ENCODE assay signal across 15 cellular contexts in the genomic region with DNA sequence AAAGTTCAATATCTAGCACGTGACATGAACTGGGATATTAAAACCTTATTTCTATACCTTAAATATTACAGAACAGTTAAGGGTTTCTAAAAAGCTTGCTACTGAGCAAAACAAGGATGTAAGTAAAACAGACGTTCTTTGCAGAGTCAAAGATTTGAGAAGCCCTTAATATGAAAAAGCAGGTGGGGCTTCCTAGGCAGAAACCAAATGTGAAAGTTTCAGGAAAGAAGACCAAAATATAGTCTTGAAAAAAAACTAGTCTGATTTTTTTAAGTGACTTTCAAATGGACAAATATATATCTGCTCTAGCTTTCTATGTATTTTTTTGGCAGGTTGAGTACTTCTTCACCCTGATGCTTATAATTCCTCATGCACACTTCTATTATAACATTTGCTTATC.
A peak's percentile ranks its signal among the peaks of the same experiment; 100 is the strongest.
DNase-seq lines count a peak whose midpoint lies in the region; TF ChIP-seq lines count a peak whose summit lies in the region.
"Had no signal": no experiment of that assay in that cellular context is flagged by ENCODE, and none has a peak within 500 bp of the region (broad histone marks: within the 10 kb centered on the region; RNA-seq: fewer than 3 reads in every experiment).

No MANE protein-coding gene starts in this region.

- DNase-seq in OCI-M1 (lab: John Stamatoyannopoulos, UW) (peak; percentile 65), transverse colon (no peak), COR-L47 (lab: John Stamatoyannopoulos, UW) (no peak), GM10266 (ENCODE audit: extremely low spot score) (no peak), NCI-H1417 treated with DMSO at 0.1 percent for 48 hours (lab: John Stamatoyannopoulos, UW) (no peak)
- DNase-seq: activated CD4-positive, alpha-beta T cell treated with anti-CD3 and anti-CD28 coated beads, Interleukin-2, amount 10 ng/mL, durations not matched to agents 24 days and 14 days; activated CD8-positive, alpha-beta memory T cell treated with anti-CD3 and anti-CD28 coated beads, Interleukin-2, amount 50 U/mL, for 4 hours; activated effector memory CD4-positive, alpha-beta T cell treated with Interleukin-2 at 50 U/mL for 16 hours; GDM1; NCI-H187 treated with DMSO at 0.1 percent for 48 hours had no signal

- H3K4me1 ChIP-seq in HEK293 (ENCODE audit: control insufficient read depth, insufficient read depth, low read length) (peaks cover 11% of the 10 kb centered on the region), muscle layer of colon (ENCODE audit: insufficient read depth, low read length) (peaks cover 56% of the 10 kb centered on the region), transverse colon (peaks cover 10 to 43% (median 27%) of the 10 kb centered on the region in 4 donors)
- H3K4me1 ChIP-seq: tibial artery had no signal

- whole genome bisulfite sequencing in transverse colon (ENCODE audit: low coverage in 1 of 2), 2 donors, result 58 to 61% methylated on average over 2 of the region's 2 CpGs

- H3K9me3 ChIP-seq in HEK293 (ENCODE audit: control insufficient read depth, insufficient read depth, low read depth, low read length), result no peaks in the 10 kb centered on the region
- H3K9me3 ChIP-seq in muscle layer of colon (ENCODE audit: low read length), result no peaks in the 10 kb centered on the region
- no peaks in the 10 kb centered on the region for H3K9me3 ChIP-seq in transverse colon
- H3K9me3 ChIP-seq: adrenal gland, gastrocnemius medialis, tibial artery had no signal

- H3K9ac ChIP-seq in muscle layer of colon (ENCODE audit: low read length), result no peak overlapping the region

- in situ Hi-C loops in transverse colon (cut with MboI; ENCODE audit: low pct_ligation_motif_present in 1 of 4, low pct_unique_long_range_greater_than_20kb in 1 of 4, low sequenced_read_pairs in 3 of 4), result no loop called here

- POLR2A ChIA-PET in HEK293 (lab: Yijun Ruan, JAX), result no interaction called here

- TF ChIP-seq POLR2A in transverse colon (IDR thresholded peaks at IDR 0.05), result no peak

- H3K27me3 ChIP-seq in muscle layer of colon (ENCODE audit: control insufficient read depth in 1 of 2, insufficient read depth in 2 of 2, low read length in 2 of 2) (no peaks in the 10 kb centered on the region), transverse colon (no peaks in the 10 kb centered on the region)
- H3K27me3 ChIP-seq: adrenal gland, gastrocnemius medialis, tibial artery had no signal

- CTCF ChIA-PET in HEK293 (lab: Yijun Ruan, JAX), result interaction anchor here (0.7 to 1.7 kb wide), 5 partner anchors 18 to 150 kb away, joined by 3 to 5 read pairs (median 3); no protein-coding TSS in a partner anchor

- H3K4me3 ChIP-seq in HEK293 (ENCODE audit: low read depth, low read length) (no peak overlapping the region), muscle layer of colon (ENCODE audit: low read depth in 1 of 2, low read length in 2 of 2) (no peak overlapping the region), transverse colon (no peak overlapping the region)
- H3K4me3 ChIP-seq: adrenal gland, gastrocnemius medialis, tibial artery had no signal

- intact Hi-C loops in transverse colon (cut with DNase I; ENCODE audit: low total_unique reads), result loop anchor here (10.0 kb wide), 1 partner anchor 58 kb away; a partner anchor contains a TSS

- no peak for TF ChIP-seq EP300 in transverse colon (IDR thresholded peaks at IDR 0.05; ENCODE audit: low read depth)

- no peak for TF ChIP-seq CTCF in HEK293 (tag by site-specific recombination; IDR thresholded peaks at IDR 0.05)
- TF ChIP-seq CTCF in transverse colon (IDR thresholded peaks at IDR 0.05), result no peak
- TF ChIP-seq CTCF in GM10266 (IDR thresholded peaks at IDR 0.05; ENCODE audit: control insufficient read depth, insufficient read depth, low read depth, missing control alignments), result no peak

- H3K27ac ChIP-seq in HEK293 (ENCODE audit: extremely low read depth, low read depth, low read length) (no peak overlapping the region), muscle layer of colon (ENCODE audit: low read depth, low read length) (peak overlapping the region; percentile 17), transverse colon (peak overlapping the region; percentile 38 to 63 (median 58))
- H3K27ac ChIP-seq: tibial artery had no signal

- H3K36me3 ChIP-seq in HEK293 (ENCODE audit: control insufficient read depth in 2 of 2, insufficient read depth in 1 of 2, low read length in 2 of 2) (peaks cover 0 to 4% of the 10 kb centered on the region in 2 experiments; a peak in 1 of 3 replicates), muscle layer of colon (ENCODE audit: insufficient read depth, low read length) (no peaks in the 10 kb centered on the region), transverse colon (no peaks in the 10 kb centered on the region)
- H3K36me3 ChIP-seq: adrenal gland, gastrocnemius medialis, tibial artery had no signal

TF ChIP-seq in HEK293, 187 proteins besides CTCF, POLR2A, EP300 and RAD21:
- TF ChIP-seq, protein P1, sequence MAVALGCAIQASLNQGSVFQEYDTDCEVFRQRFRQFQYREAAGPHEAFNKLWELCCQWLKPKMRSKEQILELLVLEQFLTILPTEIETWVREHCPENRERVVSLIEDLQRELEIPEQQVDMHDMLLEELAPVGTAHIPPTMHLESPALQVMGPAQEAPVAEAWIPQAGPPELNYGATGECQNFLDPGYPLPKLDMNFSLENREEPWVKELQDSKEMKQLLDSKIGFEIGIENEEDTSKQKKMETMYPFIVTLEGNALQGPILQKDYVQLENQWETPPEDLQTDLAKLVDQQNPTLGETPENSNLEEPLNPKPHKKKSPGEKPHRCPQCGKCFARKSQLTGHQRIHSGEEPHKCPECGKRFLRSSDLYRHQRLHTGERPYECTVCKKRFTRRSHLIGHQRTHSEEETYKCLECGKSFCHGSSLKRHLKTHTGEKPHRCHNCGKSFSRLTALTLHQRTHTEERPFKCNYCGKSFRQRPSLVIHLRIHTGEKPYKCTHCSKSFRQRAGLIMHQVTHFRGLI (tag by site-specific recombination; IDR thresholded peaks at IDR 0.05), result peak; percentile 30; the same call in 1 of the 2 replicates
- TF ChIP-seq ZNF138 (tag by site-specific recombination; IDR thresholded peaks at IDR 0.05; ENCODE audit: borderline replicate concordance), result no peak
